Comparison of ENCODE assay signal across 8 cellular contexts in genomic region chr6:32968770-32969684, GRCh38. TPM values are rescaled to one million over a fixed set of nuclear protein-coding genes. Genes with fewer than 3 reads are reported as not detected.
DNase-seq lines count a peak whose midpoint lies in the region; ATAC-seq and TF ChIP-seq lines count a peak whose summit lies in the region.

No MANE protein-coding gene starts in this region.

- H3K4me1 Mint-ChIP-seq in natural killer cell treated with Interleukin-12 subunit alpha and Interleukin-12 subunit beta and Interleukin-15 and Interleukin-18, amount 100 ng/mL, for 72 hours (ENCODE audit: low read depth in 2 of 2): peaks cover 41 to 46% of the 10 kb centered on the region in 2 donors

- H3K9me3 Mint-ChIP-seq in natural killer cell treated with Interleukin-12 subunit alpha and Interleukin-12 subunit beta and Interleukin-15 and Interleukin-18, amount 100 ng/mL, for 72 hours: no peaks in the 10 kb centered on the region

- H3K27me3 ChIP-seq in HUES64 (ENCODE audit: insufficient read depth, low read length): no peaks in the 10 kb centered on the region

- peak overlapping the region; percentile 94 for H3K4me3 ChIP-seq in HUES64 (ENCODE audit: low read length)
- peak overlapping the region; percentile 71 for H3K4me3 ChIP-seq in fibroblast of the aortic adventitia (ENCODE audit: low read depth, low read length)

- H3K36me3 Mint-ChIP-seq in natural killer cell treated with Interleukin-12 subunit alpha and Interleukin-12 subunit beta and Interleukin-15 and Interleukin-18, amount 100 ng/mL, for 72 hours: peaks cover 28% of the 10 kb centered on the region

- H3K9me3 ChIP-seq in HUES64 (ENCODE audit: insufficient read depth, low read depth, low read length): no peaks in the 10 kb centered on the region

- peak overlapping the region; percentile 93 for H3K4me3 Mint-ChIP-seq in natural killer cell treated with Interleukin-12 subunit alpha and Interleukin-12 subunit beta and Interleukin-15 and Interleukin-18, amount 100 ng/mL, for 72 hours

- in situ Hi-C loops in GM13977 (cut with MboI; ENCODE audit: low pct_unique_long_range_greater_than_20kb, low sequenced_read_pairs, unreplicated experiment): no loop called here

- WGBS in HUES64: under 1% methylated on average over 45 of the region's 47 CpGs

- DNase-seq in GM13977 (ENCODE audit: low spot score): peak; percentile 84
- peak; percentile 95 for DNase-seq in RKO (ENCODE audit: low spot score)
- peak; percentile 75 for DNase-seq in activated gamma-delta T cell (lab: John Stamatoyannopoulos, UW)
- DNase-seq in fibroblast of the aortic adventitia (ENCODE audit: low read depth): peak; percentile 87
- peak; percentile 79 for DNase-seq in natural killer cell treated with Interleukin-12 subunit alpha and Interleukin-12 subunit beta and Interleukin-15 and Interleukin-18, amount 100 ng/mL, for 72 hours (ENCODE audit: low spot score)
- peak in 45 of 49 donors; percentile 61 to 99 (median 89) for DNase-seq in substantia nigra (lab: John Stamatoyannopoulos, UW)

- peaks cover 24% of the 10 kb centered on the region for H3K36me3 ChIP-seq in HUES64 (ENCODE audit: insufficient read depth, low read length)

- peak overlapping the region; percentile 100 for H3K9ac ChIP-seq in HUES64 (ENCODE audit: low read depth, low read length)

- no peaks in the 10 kb centered on the region for H3K27me3 Mint-ChIP-seq in natural killer cell treated with Interleukin-12 subunit alpha and Interleukin-12 subunit beta and Interleukin-15 and Interleukin-18, amount 100 ng/mL, for 72 hours

- peak overlapping the region; percentile 83 to 87 for H3K27ac Mint-ChIP-seq in natural killer cell treated with Interleukin-12 subunit alpha and Interleukin-12 subunit beta and Interleukin-15 and Interleukin-18, amount 100 ng/mL, for 72 hours

- H3K27ac ChIP-seq in 22Rv1 (peak overlapping the region; percentile 100), HUES64 (ENCODE audit: low read depth, low read length) (peak overlapping the region; percentile 99), substantia nigra (ENCODE audit: low read depth, low read length, poor library complexity, severe bottlenecking) (peak overlapping the region; percentile 100)

- peaks cover 7% of the 10 kb centered on the region; the same call in 1 of the 2 replicates for H3K4me1 ChIP-seq in HUES64 (ENCODE audit: insufficient read depth, low read length)

- ATAC-seq in natural killer cell treated with Interleukin-12 subunit alpha and Interleukin-12 subunit beta and Interleukin-15 and Interleukin-18, amount 100 ng/mL, for 72 hours: peak; percentile 33 to 44

- no peak for TF ChIP-seq CTCF in 22Rv1 (IDR thresholded peaks at IDR 0.05)
- no peak for TF ChIP-seq CTCF in GM13977 (IDR thresholded peaks at IDR 0.05; ENCODE audit: extremely low read depth, insufficient read depth, missing control alignments)
- peak; percentile 27 for TF ChIP-seq CTCF in fibroblast of the aortic adventitia (IDR thresholded peaks at IDR 0.05; ENCODE audit: insufficient read depth, low read length)

RNA-seq across cellular contexts. Expression of gene BRD2, which starts 0.6 kb away (rescaled TPM):
- polyA plus RNA-seq in HUES64 (2013, experiment 1 of 2): 111 TPM
- 112 TPM for polyA plus RNA-seq in HUES64 (2013, experiment 2 of 2)
- 145 and 157 TPM in 2 replicates for total RNA-seq in fibroblast of the aortic adventitia (ENCODE audit: low replicate concordance)
- total RNA-seq in natural killer cell treated with Interleukin-12 subunit alpha and Interleukin-12 subunit beta and Interleukin-15 and Interleukin-18, amount 100 ng/mL, for 72 hours: 100 to 1,000 TPM; 347 to 352 TPM

RNA-seq across cellular contexts. Expression of gene HLA-DMA, which starts 16.1 kb away (rescaled TPM):
- polyA plus RNA-seq in HUES64 (2013, experiment 1 of 2): 2.5 TPM
- 2.4 TPM for polyA plus RNA-seq in HUES64 (2013, experiment 2 of 2)
- 1.6 and 2.1 TPM in 2 replicates for total RNA-seq in fibroblast of the aortic adventitia (ENCODE audit: low replicate concordance)
- total RNA-seq in natural killer cell treated with Interleukin-12 subunit alpha and Interleukin-12 subunit beta and Interleukin-15 and Interleukin-18, amount 100 ng/mL, for 72 hours: 10 to 100 TPM; 16.9 to 73.0 TPM

RNA-seq across cellular contexts. Expression of gene HLA-DMB, which starts 28.2 kb away (rescaled TPM):
- polyA plus RNA-seq in HUES64 (2013, experiment 1 of 2): 0.45 TPM
- 0.82 TPM for polyA plus RNA-seq in HUES64 (2013, experiment 2 of 2)
- total RNA-seq in fibroblast of the aortic adventitia (ENCODE audit: low replicate concordance): 0.09 TPM in 1 of 2 replicates, not detected in the other
- total RNA-seq in natural killer cell treated with Interleukin-12 subunit alpha and Interleukin-12 subunit beta and Interleukin-15 and Interleukin-18, amount 100 ng/mL, for 72 hours: 10 to 100 TPM in 1 of 2 donors, 1 to 10 TPM in 1; 2.7 to 17.8 TPM

RNA-seq across cellular contexts. Expression of gene HLA-DOA, which starts 40.4 kb away (rescaled TPM):
- 8.7 TPM for polyA plus RNA-seq in HUES64 (2013, experiment 1 of 2)
- polyA plus RNA-seq in HUES64 (2013, experiment 2 of 2): 9.1 TPM
- not detected in 2 replicates for total RNA-seq in fibroblast of the aortic adventitia (ENCODE audit: low replicate concordance)
- 10 to 100 TPM in 1 of 2 donors, under 1 TPM in 1; 0.86 to 22.1 TPM for total RNA-seq in natural killer cell treated with Interleukin-12 subunit alpha and Interleukin-12 subunit beta and Interleukin-15 and Interleukin-18, amount 100 ng/mL, for 72 hours

Comparison
In these comparisons a context has a peak if more than half of its experiments do, and no peak if none do; other contexts are left out.
1. Peak in every context shown above with its lines: DNase-seq, ATAC-seq, H3K4me3 ChIP-seq and H3K27ac ChIP-seq.